Comparison of ENCODE assay signal across 8 cellular contexts in genomic region chr17:47276868-47277267, GRCh38. TPM values are rescaled to one million over a fixed set of nuclear protein-coding genes. Genes with fewer than 3 reads are reported as not detected.
DNase-seq lines count a peak whose midpoint lies in the region; ATAC-seq and TF ChIP-seq lines count a peak whose summit lies in the region.

No MANE protein-coding gene starts in this region.

- no peak overlapping the region for H3K4me3 ChIP-seq in prostate gland

- no peak overlapping the region for H3K27ac Mint-ChIP-seq in activated naive CD4-positive, alpha-beta T cell treated with anti-CD3 and anti-CD28 coated beads for 36 hours

- CTCF ChIA-PET in activated naive CD4-positive, alpha-beta T cell treated with anti-CD3 and anti-CD28 coated beads for 36 hours (lab: Charles Lee) = interaction anchor here (0.6 kb wide), 1 partner anchor 115 kb away, joined by 3 read pairs; no protein-coding TSS in a partner anchor

- H3K4me3 Mint-ChIP-seq in activated naive CD4-positive, alpha-beta T cell treated with anti-CD3 and anti-CD28 coated beads for 36 hours = no peak overlapping the region

- DNase-seq in Daoy (ENCODE audit: low read depth) (peak; percentile 45), NCI-H748 treated with DMSO at 0.1 percent for 48 hours (lab: John Stamatoyannopoulos, UW) (peak; percentile 30), fibroblast of the conjunctiva (ENCODE audit: low read depth) (peak; percentile 82), prostate gland (ENCODE audit: low spot score) (no peak)
- DNase-seq in activated naive CD4-positive, alpha-beta T cell treated with anti-CD3 and anti-CD28 coated beads for 36 hours = no peak
- no peak for DNase-seq in activated CD4-positive, alpha-beta T cell treated with anti-CD3 and anti-CD28 coated beads, Interleukin-2, amount 50 U/mL, for 48 hours
- no peak for DNase-seq in activated naive CD4-positive, alpha-beta T cell treated with anti-CD3 and anti-CD28 coated beads, Interleukin-2, amount 50 U/mL, for 16 hours

- no peaks in the 10 kb centered on the region for H3K9me3 ChIP-seq in prostate gland

- no peaks in the 10 kb centered on the region for H3K27me3 ChIP-seq in prostate gland (replicated peaks; ENCODE audit: insufficient read depth)

- no peak for TF ChIP-seq CTCF in prostate gland (IDR thresholded peaks at IDR 0.05)

- intact Hi-C loops in prostate gland (cut with DNase I) = no loop called here
- intact Hi-C loops in activated naive CD4-positive, alpha-beta T cell treated with anti-CD3 and anti-CD28 coated beads for 36 hours (cut with micrococcal nuclease) = no loop called here

- H3K36me3 ChIP-seq in prostate gland = no peaks in the 10 kb centered on the region

- no peaks in the 10 kb centered on the region for H3K4me1 Mint-ChIP-seq in activated naive CD4-positive, alpha-beta T cell treated with anti-CD3 and anti-CD28 coated beads for 36 hours (ENCODE audit: low read depth)

- 24% methylated on average over 10 of the region's 10 CpGs for WGBS in prostate gland

- ATAC-seq in GM19328 (IDR thresholded peaks at IDR 0.05; ENCODE audit: unreplicated experiment) = no peak

- no peaks in the 10 kb centered on the region for H3K27me3 Mint-ChIP-seq in activated naive CD4-positive, alpha-beta T cell treated with anti-CD3 and anti-CD28 coated beads for 36 hours (ENCODE audit: low read depth)

- no peaks in the 10 kb centered on the region for H3K9me3 Mint-ChIP-seq in activated naive CD4-positive, alpha-beta T cell treated with anti-CD3 and anti-CD28 coated beads for 36 hours

- no peak for TF ChIP-seq POLR2A in prostate gland (IDR thresholded peaks at IDR 0.05)

- peaks cover 11% of the 10 kb centered on the region for H3K4me1 ChIP-seq in prostate gland (replicated peaks)

- H3K27ac ChIP-seq in prostate gland = peak overlapping the region; percentile 63 to 76

- H3K36me3 Mint-ChIP-seq in activated naive CD4-positive, alpha-beta T cell treated with anti-CD3 and anti-CD28 coated beads for 36 hours (ENCODE audit: low read depth) = no peaks in the 10 kb centered on the region

RNA-seq across cellular contexts. Expression of gene ITGB3, which starts 23.2 kb away (rescaled TPM):
- 15.1 and 22.1 TPM in 2 replicates for total RNA-seq in Daoy (2014; rRNA removed; shearing (Covaris generic))
- total RNA-seq in prostate gland = 10 to 100 TPM in 1 of 2 donors, 1 to 10 TPM in 1; 3.4 to 12.4 TPM
- total RNA-seq in activated naive CD4-positive, alpha-beta T cell treated with anti-CD3 and anti-CD28 coated beads for 36 hours = not detected

RNA-seq across cellular contexts. Expression of gene EFCAB13, which starts 46.9 kb away (rescaled TPM):
- 0.03 and 0.74 TPM in 2 replicates for total RNA-seq in Daoy (2014; rRNA removed; shearing (Covaris generic))
- 1 to 10 TPM; 4.5 to 8.9 TPM for total RNA-seq in prostate gland
- 1 to 10 TPM; 7.0 to 7.1 TPM for total RNA-seq in activated naive CD4-positive, alpha-beta T cell treated with anti-CD3 and anti-CD28 coated beads for 36 hours

Comparison
In these comparisons a context has a peak if more than half of its experiments do, and no peak if none do; other contexts are left out.
1. DNase-seq: peak in Daoy (single experiment), NCI-H748 treated with DMSO at 0.1 percent for 48 hours (single experiment) and fibroblast of the conjunctiva (single experiment); none in prostate gland (single experiment), activated naive CD4-positive, alpha-beta T cell treated with anti-CD3 and anti-CD28 coated beads for 36 hours (single experiment), activated CD4-positive, alpha-beta T cell treated with anti-CD3 and anti-CD28 coated beads, Interleukin-2, amount 50 U/mL, for 48 hours (0 of 2) and activated naive CD4-positive, alpha-beta T cell treated with anti-CD3 and anti-CD28 coated beads, Interleukin-2, amount 50 U/mL, for 16 hours (single experiment).
2. RNA of gene ITGB3, which starts 23.2 kb away (total RNA-seq): 15.1 to 22.1 TPM in Daoy and 3.4 to 12.4 TPM in prostate gland; not detected in activated naive CD4-positive, alpha-beta T cell treated with anti-CD3 and anti-CD28 coated beads for 36 hours; every median in the first group is over 4 times any median in the second.